18 cellular contexts compared by ENCODE assay signal in the genomic region with DNA sequence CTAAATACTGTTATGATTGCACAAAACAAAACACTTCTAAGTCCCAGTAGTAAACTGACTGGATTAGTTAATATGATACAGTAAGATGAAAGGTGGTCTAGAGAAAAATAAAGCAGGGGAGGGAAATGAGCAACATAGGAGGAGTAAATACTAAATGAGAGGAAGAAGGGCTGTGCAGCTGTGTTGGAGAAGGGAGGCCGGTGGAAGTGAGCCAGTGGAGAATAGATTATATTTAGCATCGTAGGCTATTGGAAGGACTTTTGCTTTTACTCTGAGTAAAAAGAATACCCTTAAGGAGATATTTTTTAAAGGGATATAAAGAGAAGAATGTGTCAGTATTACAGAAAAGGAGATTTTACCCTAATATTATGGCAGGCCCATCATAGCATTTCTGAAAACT.
"Had no signal": no experiment of that assay in that cellular context is flagged by ENCODE, and none has a peak within 500 bp of the region (broad histone marks: within the 10 kb centered on the region; RNA-seq: fewer than 3 reads in every experiment).

No MANE protein-coding gene starts in this region.

- ATAC-seq: esophagus mucosa; stimulated activated naive B cell treated with anti-CD40 and anti-IgM and Interleukin-4, amounts not matched to agents 10 μg/mL and 1 μg/mL and 100 μg/mL, for 72 hours had no signal

- H3K27ac ChIP-seq: breast epithelium, spleen, WERI-Rb-1 had no signal

- DNase-seq: activated CD4-positive, alpha-beta T cell treated with anti-CD3 and anti-CD28 coated beads for 1 hour; activated CD4-positive, alpha-beta T cell treated with anti-CD3 and anti-CD28 coated beads, Interleukin-2, amount 50 U/mL, for 48 hours; activated naive CD4-positive, alpha-beta T cell treated with anti-CD3 and anti-CD28 coated beads for 36 hours; cerebellar nuclear complex; effector CD8-positive, alpha-beta T cell; midbrain; sigmoid colon; spleen; stimulated activated CD4-positive, alpha-beta T cell treated with anti-CD3 and anti-CD28 coated beads, Interleukin-4, amount 100 ng/mL, for 4 hours; stimulated activated naive B cell treated with anti-CD40 and anti-IgM and Interleukin-4, amounts not matched to agents 10 μg/mL and 1 μg/mL and 100 μg/mL, for 72 hours; SW 1271; T-helper 2 cell; transverse colon; WERI-Rb-1 had no signal

- H3K36me3 ChIP-seq: ovary had no signal

- H3K27me3 ChIP-seq: breast epithelium, ovary, sigmoid colon, spleen, transverse colon had no signal

- H3K9me3 ChIP-seq: breast epithelium, ovary, sigmoid colon, spleen, transverse colon had no signal

- H3K4me3 ChIP-seq: breast epithelium, lung, ovary, sigmoid colon, spleen, transverse colon had no signal

- H3K4me1 ChIP-seq: breast epithelium, spleen, transverse colon had no signal
